In the genomic region with DNA sequence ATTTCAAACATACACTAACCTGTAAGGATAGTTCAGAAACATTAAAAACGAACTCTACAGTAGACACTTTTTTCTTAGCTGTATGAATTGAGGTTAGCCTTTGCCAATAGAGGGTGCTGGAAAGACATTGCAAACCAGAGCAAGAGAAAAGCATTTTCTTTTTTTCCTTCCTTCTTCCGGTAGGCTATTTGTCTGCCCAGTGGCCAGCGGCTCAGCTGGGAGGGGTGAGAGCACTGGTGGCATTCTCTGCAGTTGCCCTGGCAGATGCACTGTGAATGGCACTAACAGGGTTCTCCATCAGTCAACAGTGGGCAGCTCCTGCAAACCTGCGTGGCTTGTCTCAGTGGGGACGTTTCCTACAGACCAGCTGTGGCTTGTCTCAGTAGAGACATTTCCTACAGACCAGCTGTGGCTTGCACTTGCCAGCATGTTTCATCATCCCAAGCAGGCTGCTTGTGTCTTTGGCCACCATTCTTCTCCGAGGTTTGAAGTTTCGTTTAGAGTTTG, we compare ENCODE assay signal across 9 cellular contexts.
DNase-seq lines count a peak whose midpoint lies in the region; ATAC-seq, FAIRE-seq and TF ChIP-seq lines count a peak whose summit lies in the region.
"Had no signal": no experiment of that assay in that cellular context is flagged by ENCODE, and none has a peak within 500 bp of the region (broad histone marks: within the 10 kb centered on the region; RNA-seq: fewer than 3 reads in every experiment).

No MANE protein-coding gene starts in this region.

- peak; percentile 5 for FAIRE-seq in urothelium cell line (lab: Jason Lieb, UNC)

- in situ Hi-C loops in brain microvascular endothelial cell (cut with HindIII; ENCODE audit: low pct_ligation_motif_present, low sequenced_read_pairs) = no loop called here

- no peak overlapping the region for H3K4me3 Mint-ChIP-seq in activated T-helper 2 cell treated with anti-CD3 and anti-CD28 coated beads, Interferon-gamma antibody, Interleukin-2, Interleukin-4, amounts not matched to agents 10 μg/mL and 5 μg/mL and 100 μg/mL, durations not matched to agents 14 hours and 24 hours and 36 hours (ENCODE audit: low read depth)

- H3K4me1 Mint-ChIP-seq in activated T-helper 2 cell treated with anti-CD3 and anti-CD28 coated beads, Interferon-gamma antibody, Interleukin-2, Interleukin-4, amounts not matched to agents 10 μg/mL and 5 μg/mL and 100 μg/mL, durations not matched to agents 14 hours and 24 hours and 36 hours (ENCODE audit: low read depth) = no peaks in the 10 kb centered on the region

- ATAC-seq in left lung (peak; percentile 90), HG03108 (IDR thresholded peaks at IDR 0.05; ENCODE audit: unreplicated experiment) (no peak)
- ATAC-seq: HCT116 had no signal

- H3K36me3 Mint-ChIP-seq in activated T-helper 2 cell treated with anti-CD3 and anti-CD28 coated beads, Interferon-gamma antibody, Interleukin-2, Interleukin-4, amounts not matched to agents 10 μg/mL and 5 μg/mL and 100 μg/mL, durations not matched to agents 14 hours and 24 hours and 36 hours (ENCODE audit: low read depth) = no peaks in the 10 kb centered on the region

- DNase-seq in DMS153 (lab: John Stamatoyannopoulos, UW) (peak; percentile 74), HCEC 1CT (peak; percentile 84), NCI-H2081 treated with DMSO at 0.1 percent for 48 hours (lab: John Stamatoyannopoulos, UW) (peak; percentile 51), brain microvascular endothelial cell (peak; percentile 33), left lung (peak in 1 of 2 donors; percentile 58), urothelium cell line (ENCODE audit: low spot score) (peak; percentile 60)
- no peak for DNase-seq in activated T-helper 2 cell treated with anti-CD3 and anti-CD28 coated beads, Interferon-gamma antibody, Interleukin-2, Interleukin-4, amounts not matched to agents 10 μg/mL and 5 μg/mL and 100 μg/mL, durations not matched to agents 14 hours and 24 hours and 36 hours (ENCODE audit: low spot score)

- peak; percentile 47 for TF ChIP-seq CTCF in brain microvascular endothelial cell (IDR thresholded peaks at IDR 0.05; ENCODE audit: low read depth, low read length, missing control alignments)
- TF ChIP-seq CTCF in left lung (IDR thresholded peaks at IDR 0.05) = peak in 1 of 2 donors; percentile 13

- no peaks in the 10 kb centered on the region for H3K9me3 ChIP-seq in left lung

- H3K9me3 Mint-ChIP-seq in activated T-helper 2 cell treated with anti-CD3 and anti-CD28 coated beads, Interferon-gamma antibody, Interleukin-2, Interleukin-4, amounts not matched to agents 10 μg/mL and 5 μg/mL and 100 μg/mL, durations not matched to agents 14 hours and 24 hours and 36 hours = peaks cover 20% of the 10 kb centered on the region

- intact Hi-C loops in left lung (cut with DNase I) = no loop called here
- intact Hi-C loops in activated T-helper 2 cell treated with anti-CD3 and anti-CD28 coated beads, Interferon-gamma antibody, Interleukin-2, Interleukin-4, amounts not matched to agents 10 μg/mL and 5 μg/mL and 100 μg/mL, durations not matched to agents 14 hours and 24 hours and 36 hours (cut with micrococcal nuclease) = no loop called here

- H3K27me3 ChIP-seq in brain microvascular endothelial cell (replicated peaks) (no peaks in the 10 kb centered on the region), left lung (no peaks in the 10 kb centered on the region)

- H3K4me1 ChIP-seq in left lung = no peaks in the 10 kb centered on the region

- H3K27ac ChIP-seq in brain microvascular endothelial cell = no peak overlapping the region
- peak overlapping the region; percentile 2 to 33 for H3K27ac ChIP-seq in left lung

- no peak overlapping the region for H3K27ac Mint-ChIP-seq in activated T-helper 2 cell treated with anti-CD3 and anti-CD28 coated beads, Interferon-gamma antibody, Interleukin-2, Interleukin-4, amounts not matched to agents 10 μg/mL and 5 μg/mL and 100 μg/mL, durations not matched to agents 14 hours and 24 hours and 36 hours

- H3K4me3 ChIP-seq in brain microvascular endothelial cell (ENCODE audit: low read depth, low read length) (peak overlapping the region; percentile 36), left lung (peak overlapping the region; percentile 10 to 21)

- H3K27me3 Mint-ChIP-seq in activated T-helper 2 cell treated with anti-CD3 and anti-CD28 coated beads, Interferon-gamma antibody, Interleukin-2, Interleukin-4, amounts not matched to agents 10 μg/mL and 5 μg/mL and 100 μg/mL, durations not matched to agents 14 hours and 24 hours and 36 hours (ENCODE audit: low read depth) = no peaks in the 10 kb centered on the region

- no peaks in the 10 kb centered on the region for H3K36me3 ChIP-seq in brain microvascular endothelial cell (replicated peaks)
- no peaks in the 10 kb centered on the region for H3K36me3 ChIP-seq in left lung
